ENCODE assay signal across 1 cellular context in the genomic region with DNA sequence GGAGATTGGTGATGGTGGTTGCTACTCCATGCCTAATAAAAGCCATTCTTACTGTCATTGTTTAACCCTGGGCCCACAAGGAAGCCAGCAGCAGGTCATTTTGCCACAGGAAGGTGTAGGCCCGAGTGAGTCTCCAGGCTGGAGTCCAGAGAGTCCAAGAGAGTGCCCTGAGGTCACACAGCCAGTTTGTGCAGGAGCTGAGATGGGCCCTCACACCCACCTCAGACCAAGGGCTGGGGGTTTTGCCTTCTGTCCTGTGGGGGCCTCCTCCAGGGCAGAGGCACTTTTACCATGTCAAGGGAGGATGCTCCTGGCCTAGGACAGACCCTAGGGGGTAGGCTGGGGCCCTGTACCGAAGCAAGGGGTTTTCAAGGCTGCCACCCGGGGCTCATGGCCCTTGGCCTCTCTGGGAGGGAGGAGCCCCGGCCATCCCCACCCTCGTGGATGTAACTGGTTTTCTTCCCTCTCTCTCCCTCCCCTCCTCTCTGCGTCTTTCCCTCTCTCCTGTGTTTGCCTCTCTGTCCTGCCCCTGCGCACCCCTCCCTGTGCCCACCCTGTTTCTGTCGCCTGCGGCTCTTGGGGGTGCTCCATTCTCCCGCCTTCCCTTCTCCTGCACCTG.
TF ChIP-seq lines count a peak whose summit lies in the region.

No MANE protein-coding gene starts in this region.

TF ChIP-seq in H1, 55 proteins besides CTCF, POLR2A, EP300 and RAD21:
- TF ChIP-seq TAF1 (IDR thresholded peaks at IDR 0.05; ENCODE audit: low read depth, low read length) (no peak), BACH1 (IDR thresholded peaks at IDR 0.05; ENCODE audit: low read length) (no peak), POLR2AphosphoS5 (IDR thresholded peaks at IDR 0.05; ENCODE audit: low read depth, low read length) (peak; percentile 29; the same call in 1 of the 2 replicates)
